2 cellular contexts compared by ENCODE assay signal in genomic region chr2:123993728-123994323, GRCh38.
A peak's percentile ranks its signal among the peaks of the same experiment; 100 is the strongest.
TF ChIP-seq lines count a peak whose summit lies in the region.

No MANE protein-coding gene starts in this region.

TF ChIP-seq in GM23338, 12 proteins besides CTCF, POLR2A, EP300 and RAD21:
- no peak for TF ChIP-seq ETS1 (IDR thresholded peaks at IDR 0.05)
- no peak for TF ChIP-seq EZH2 (IDR thresholded peaks at IDR 0.05; ENCODE audit: low read depth, unreplicated experiment)
- no peak for TF ChIP-seq JUNB (IDR thresholded peaks at IDR 0.05; ENCODE audit: unreplicated experiment)
- TF ChIP-seq ZNF114 (CRISPR knock-in tag; IDR thresholded peaks at IDR 0.05) = no peak
- TF ChIP-seq NANOG (IDR thresholded peaks at IDR 0.05; ENCODE audit: borderline replicate concordance) = no peak
- no peak for TF ChIP-seq CREB1 (CRISPR knock-in tag; IDR thresholded peaks at IDR 0.05; ENCODE audit: low read depth)
- TF ChIP-seq, protein P1, sequence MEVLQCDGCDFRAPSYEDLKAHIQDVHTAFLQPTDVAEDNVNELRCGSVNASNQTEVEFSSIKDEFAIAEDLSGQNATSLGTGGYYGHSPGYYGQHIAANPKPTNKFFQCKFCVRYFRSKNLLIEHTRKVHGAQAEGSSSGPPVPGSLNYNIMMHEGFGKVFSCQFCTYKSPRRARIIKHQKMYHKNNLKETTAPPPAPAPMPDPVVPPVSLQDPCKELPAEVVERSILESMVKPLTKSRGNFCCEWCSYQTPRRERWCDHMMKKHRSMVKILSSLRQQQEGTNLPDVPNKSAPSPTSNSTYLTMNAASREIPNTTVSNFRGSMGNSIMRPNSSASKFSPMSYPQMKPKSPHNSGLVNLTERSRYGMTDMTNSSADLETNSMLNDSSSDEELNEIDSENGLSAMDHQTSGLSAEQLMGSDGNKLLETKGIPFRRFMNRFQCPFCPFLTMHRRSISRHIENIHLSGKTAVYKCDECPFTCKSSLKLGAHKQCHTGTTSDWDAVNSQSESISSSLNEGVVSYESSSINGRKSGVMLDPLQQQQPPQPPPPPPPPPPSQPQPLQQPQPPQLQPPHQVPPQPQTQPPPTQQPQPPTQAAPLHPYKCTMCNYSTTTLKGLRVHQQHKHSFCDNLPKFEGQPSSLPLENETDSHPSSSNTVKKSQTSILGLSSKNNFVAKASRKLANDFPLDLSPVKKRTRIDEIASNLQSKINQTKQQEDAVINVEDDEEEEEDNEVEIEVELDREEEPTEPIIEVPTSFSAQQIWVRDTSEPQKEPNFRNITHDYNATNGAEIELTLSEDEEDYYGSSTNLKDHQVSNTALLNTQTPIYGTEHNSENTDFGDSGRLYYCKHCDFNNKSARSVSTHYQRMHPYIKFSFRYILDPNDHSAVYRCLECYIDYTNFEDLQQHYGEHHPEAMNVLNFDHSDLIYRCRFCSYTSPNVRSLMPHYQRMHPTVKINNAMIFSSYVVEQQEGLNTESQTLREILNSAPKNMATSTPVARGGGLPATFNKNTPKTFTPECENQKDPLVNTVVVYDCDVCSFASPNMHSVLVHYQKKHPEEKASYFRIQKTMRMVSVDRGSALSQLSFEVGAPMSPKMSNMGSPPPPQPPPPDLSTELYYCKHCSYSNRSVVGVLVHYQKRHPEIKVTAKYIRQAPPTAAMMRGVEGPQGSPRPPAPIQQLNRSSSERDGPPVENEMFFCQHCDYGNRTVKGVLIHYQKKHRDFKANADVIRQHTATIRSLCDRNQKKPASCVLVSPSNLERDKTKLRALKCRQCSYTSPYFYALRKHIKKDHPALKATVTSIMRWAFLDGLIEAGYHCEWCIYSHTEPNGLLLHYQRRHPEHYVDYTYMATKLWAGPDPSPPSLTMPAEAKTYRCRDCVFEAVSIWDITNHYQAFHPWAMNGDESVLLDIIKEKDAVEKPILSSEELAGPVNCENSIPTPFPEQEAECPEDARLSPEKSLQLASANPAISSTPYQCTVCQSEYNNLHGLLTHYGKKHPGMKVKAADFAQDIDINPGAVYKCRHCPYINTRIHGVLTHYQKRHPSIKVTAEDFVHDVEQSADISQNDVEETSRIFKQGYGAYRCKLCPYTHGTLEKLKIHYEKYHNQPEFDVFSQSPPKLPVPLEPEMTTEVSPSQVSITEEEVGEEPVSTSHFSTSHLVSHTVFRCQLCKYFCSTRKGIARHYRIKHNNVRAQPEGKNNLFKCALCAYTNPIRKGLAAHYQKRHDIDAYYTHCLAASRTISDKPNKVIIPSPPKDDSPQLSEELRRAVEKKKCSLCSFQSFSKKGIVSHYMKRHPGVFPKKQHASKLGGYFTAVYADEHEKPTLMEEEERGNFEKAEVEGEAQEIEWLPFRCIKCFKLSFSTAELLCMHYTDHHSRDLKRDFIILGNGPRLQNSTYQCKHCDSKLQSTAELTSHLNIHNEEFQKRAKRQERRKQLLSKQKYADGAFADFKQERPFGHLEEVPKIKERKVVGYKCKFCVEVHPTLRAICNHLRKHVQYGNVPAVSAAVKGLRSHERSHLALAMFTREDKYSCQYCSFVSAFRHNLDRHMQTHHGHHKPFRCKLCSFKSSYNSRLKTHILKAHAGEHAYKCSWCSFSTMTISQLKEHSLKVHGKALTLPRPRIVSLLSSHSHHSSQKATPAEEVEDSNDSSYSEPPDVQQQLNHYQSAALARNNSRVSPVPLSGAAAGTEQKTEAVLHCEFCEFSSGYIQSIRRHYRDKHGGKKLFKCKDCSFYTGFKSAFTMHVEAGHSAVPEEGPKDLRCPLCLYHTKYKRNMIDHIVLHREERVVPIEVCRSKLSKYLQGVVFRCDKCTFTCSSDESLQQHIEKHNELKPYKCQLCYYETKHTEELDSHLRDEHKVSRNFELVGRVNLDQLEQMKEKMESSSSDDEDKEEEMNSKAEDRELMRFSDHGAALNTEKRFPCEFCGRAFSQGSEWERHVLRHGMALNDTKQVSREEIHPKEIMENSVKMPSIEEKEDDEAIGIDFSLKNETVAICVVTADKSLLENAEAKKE (CRISPR knock-in tag; IDR thresholded peaks at IDR 0.05) = no peak
- TF ChIP-seq ZNF331 (CRISPR knock-in tag; IDR thresholded peaks at IDR 0.05; ENCODE audit: low read depth) = no peak
- TF ChIP-seq STAT1 (IDR thresholded peaks at IDR 0.05; ENCODE audit: unreplicated experiment) = no peak
- no peak for TF ChIP-seq REST (IDR thresholded peaks at IDR 0.05; ENCODE audit: unreplicated experiment)
- TF ChIP-seq POLR2AphosphoS5 (IDR thresholded peaks at IDR 0.05; ENCODE audit: low read depth) = no peak
- TF ChIP-seq EZH2phosphoT487 (IDR thresholded peaks at IDR 0.05; ENCODE audit: unreplicated experiment) = no peak

TF ChIP-seq in HepG2, 621 proteins besides CTCF, POLR2A, EP300 and RAD21 (continued from another document):
- TF ChIP-seq, protein P2, sequence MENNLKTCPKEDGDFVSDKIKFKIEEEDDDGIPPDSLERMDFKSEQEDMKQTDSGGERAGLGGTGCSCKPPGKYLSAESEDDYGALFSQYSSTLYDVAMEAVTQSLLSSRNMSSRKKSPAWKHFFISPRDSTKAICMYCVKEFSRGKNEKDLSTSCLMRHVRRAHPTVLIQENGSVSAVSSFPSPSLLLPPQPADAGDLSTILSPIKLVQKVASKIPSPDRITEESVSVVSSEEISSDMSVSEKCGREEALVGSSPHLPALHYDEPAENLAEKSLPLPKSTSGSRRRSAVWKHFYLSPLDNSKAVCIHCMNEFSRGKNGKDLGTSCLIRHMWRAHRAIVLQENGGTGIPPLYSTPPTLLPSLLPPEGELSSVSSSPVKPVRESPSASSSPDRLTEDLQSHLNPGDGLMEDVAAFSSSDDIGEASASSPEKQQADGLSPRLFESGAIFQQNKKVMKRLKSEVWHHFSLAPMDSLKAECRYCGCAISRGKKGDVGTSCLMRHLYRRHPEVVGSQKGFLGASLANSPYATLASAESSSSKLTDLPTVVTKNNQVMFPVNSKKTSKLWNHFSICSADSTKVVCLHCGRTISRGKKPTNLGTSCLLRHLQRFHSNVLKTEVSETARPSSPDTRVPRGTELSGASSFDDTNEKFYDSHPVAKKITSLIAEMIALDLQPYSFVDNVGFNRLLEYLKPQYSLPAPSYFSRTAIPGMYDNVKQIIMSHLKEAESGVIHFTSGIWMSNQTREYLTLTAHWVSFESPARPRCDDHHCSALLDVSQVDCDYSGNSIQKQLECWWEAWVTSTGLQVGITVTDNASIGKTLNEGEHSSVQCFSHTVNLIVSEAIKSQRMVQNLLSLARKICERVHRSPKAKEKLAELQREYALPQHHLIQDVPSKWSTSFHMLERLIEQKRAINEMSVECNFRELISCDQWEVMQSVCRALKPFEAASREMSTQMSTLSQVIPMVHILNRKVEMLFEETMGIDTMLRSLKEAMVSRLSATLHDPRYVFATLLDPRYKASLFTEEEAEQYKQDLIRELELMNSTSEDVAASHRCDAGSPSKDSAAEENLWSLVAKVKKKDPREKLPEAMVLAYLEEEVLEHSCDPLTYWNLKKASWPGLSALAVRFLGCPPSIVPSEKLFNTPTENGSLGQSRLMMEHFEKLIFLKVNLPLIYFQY (CRISPR knock-in tag; IDR thresholded peaks at IDR 0.05; ENCODE audit: borderline replicate concordance) = peak; percentile 61; the same call in 1 of the 2 replicates
- TF ChIP-seq SMC3 (IDR thresholded peaks at IDR 0.05; ENCODE audit: low read length) (peak; percentile 77), TCF7L2 (IDR thresholded peaks at IDR 0.05; ENCODE audit: low read depth, low read length) (no peak), WIZ (CRISPR knock-in tag; IDR thresholded peaks at IDR 0.05) (no peak), POLR2AphosphoS5 (IDR thresholded peaks at IDR 0.05; ENCODE audit: low read depth, low read length) (no peak), PHF20 (CRISPR knock-in tag; IDR thresholded peaks at IDR 0.05) (no peak), ETV6 (CRISPR knock-in tag; conservative IDR thresholded peaks at IDR 0.05) (no peak), NBN (conservative IDR thresholded peaks at IDR 0.05) (no peak), MIXL1 (CRISPR knock-in tag; IDR thresholded peaks at IDR 0.05) (0 out of 2 replicates have a peak, but pooled peaks have one; percentile 16), ZBTB7B (CRISPR knock-in tag; IDR thresholded peaks at IDR 0.05) (no peak), FUBP1 (CRISPR knock-in tag; IDR thresholded peaks at IDR 0.05; ENCODE audit: borderline replicate concordance) (no peak), ZNF329 (CRISPR knock-in tag; IDR thresholded peaks at IDR 0.05; ENCODE audit: low read depth) (no peak), HNRNPL (IDR thresholded peaks at IDR 0.05; ENCODE audit: low read depth, low read length) (no peak), ZFP62 (CRISPR knock-in tag; IDR thresholded peaks at IDR 0.05) (no peak), ZFP41 (CRISPR knock-in tag; IDR thresholded peaks at IDR 0.05; ENCODE audit: borderline replicate concordance) (no peak), NCOR1 (IDR thresholded peaks at IDR 0.05; ENCODE audit: borderline replicate concordance, low read length) (no peak), NFKB2 (CRISPR knock-in tag; IDR thresholded peaks at IDR 0.05; ENCODE audit: borderline replicate concordance) (no peak), RFXANK (CRISPR knock-in tag; IDR thresholded peaks at IDR 0.05) (no peak), PBX3 (CRISPR knock-in tag; IDR thresholded peaks at IDR 0.05; ENCODE audit: borderline replicate concordance) (no peak), ZNF619 (CRISPR knock-in tag; IDR thresholded peaks at IDR 0.05) (no peak), CHD2 (IDR thresholded peaks at IDR 0.05; ENCODE audit: low read depth, low read length) (no peak), STAG1 (CRISPR knock-in tag; IDR thresholded peaks at IDR 0.05) (peak; percentile 59), ATF6 (CRISPR knock-in tag; conservative IDR thresholded peaks at IDR 0.05) (no peak), ZNF431 (CRISPR knock-in tag; IDR thresholded peaks at IDR 0.05; ENCODE audit: borderline replicate concordance, low read depth) (no peak)
- TF ChIP-seq, protein P3, sequence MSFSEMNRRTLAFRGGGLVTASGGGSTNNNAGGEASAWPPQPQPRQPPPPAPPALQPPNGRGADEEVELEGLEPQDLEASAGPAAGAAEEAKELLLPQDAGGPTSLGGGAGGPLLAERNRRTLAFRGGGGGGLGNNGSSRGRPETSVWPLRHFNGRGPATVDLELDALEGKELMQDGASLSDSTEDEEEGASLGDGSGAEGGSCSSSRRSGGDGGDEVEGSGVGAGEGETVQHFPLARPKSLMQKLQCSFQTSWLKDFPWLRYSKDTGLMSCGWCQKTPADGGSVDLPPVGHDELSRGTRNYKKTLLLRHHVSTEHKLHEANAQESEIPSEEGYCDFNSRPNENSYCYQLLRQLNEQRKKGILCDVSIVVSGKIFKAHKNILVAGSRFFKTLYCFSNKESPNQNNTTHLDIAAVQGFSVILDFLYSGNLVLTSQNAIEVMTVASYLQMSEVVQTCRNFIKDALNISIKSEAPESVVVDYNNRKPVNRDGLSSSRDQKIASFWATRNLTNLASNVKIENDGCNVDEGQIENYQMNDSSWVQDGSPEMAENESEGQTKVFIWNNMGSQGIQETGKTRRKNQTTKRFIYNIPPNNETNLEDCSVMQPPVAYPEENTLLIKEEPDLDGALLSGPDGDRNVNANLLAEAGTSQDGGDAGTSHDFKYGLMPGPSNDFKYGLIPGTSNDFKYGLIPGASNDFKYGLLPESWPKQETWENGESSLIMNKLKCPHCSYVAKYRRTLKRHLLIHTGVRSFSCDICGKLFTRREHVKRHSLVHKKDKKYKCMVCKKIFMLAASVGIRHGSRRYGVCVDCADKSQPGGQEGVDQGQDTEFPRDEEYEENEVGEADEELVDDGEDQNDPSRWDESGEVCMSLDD (CRISPR knock-in tag; IDR thresholded peaks at IDR 0.05; ENCODE audit: borderline replicate concordance) = no peak
- TF ChIP-seq, protein P4, sequence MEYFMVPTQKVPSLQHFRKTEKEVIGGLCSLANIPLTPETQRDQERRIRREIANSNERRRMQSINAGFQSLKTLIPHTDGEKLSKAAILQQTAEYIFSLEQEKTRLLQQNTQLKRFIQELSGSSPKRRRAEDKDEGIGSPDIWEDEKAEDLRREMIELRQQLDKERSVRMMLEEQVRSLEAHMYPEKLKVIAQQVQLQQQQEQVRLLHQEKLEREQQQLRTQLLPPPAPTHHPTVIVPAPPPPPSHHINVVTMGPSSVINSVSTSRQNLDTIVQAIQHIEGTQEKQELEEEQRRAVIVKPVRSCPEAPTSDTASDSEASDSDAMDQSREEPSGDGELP (IDR thresholded peaks at IDR 0.05; ENCODE audit: borderline replicate concordance, low read depth) = 0 out of 2 replicates have a peak, but pooled peaks have one; percentile 14
